ENCODE assay signal across 1 cellular context in genomic region chr7:7425321-7425720, GRCh38.
TF ChIP-seq lines count a peak whose summit lies in the region.

No MANE protein-coding gene starts in this region.

TF ChIP-seq in HCT116, 20 proteins besides CTCF, POLR2A, EP300 and RAD21 (continued from another document):
- no peak for TF ChIP-seq REST (IDR thresholded peaks at IDR 0.05; ENCODE audit: low read depth)
